In genomic region chr20:58141496-58141895, GRCh38 we compare ENCODE assay signal across 16 cellular contexts.
A peak's percentile ranks its signal among the peaks of the same experiment; 100 is the strongest.
DNase-seq lines count a peak whose midpoint lies in the region; ATAC-seq, FAIRE-seq and TF ChIP-seq lines count a peak whose summit lies in the region.
"Had no signal": no experiment of that assay in that cellular context is flagged by ENCODE, and none has a peak within 500 bp of the region (broad histone marks: within the 10 kb centered on the region; RNA-seq: fewer than 3 reads in every experiment).

No MANE protein-coding gene starts in this region.

- ATAC-seq in RWPE2 (ENCODE audit: low read depth) (no peak), upper lobe of right lung (no peak), HG03442 (IDR thresholded peaks at IDR 0.05; ENCODE audit: unreplicated experiment) (no peak)
- ATAC-seq: Panc1 had no signal

- TF ChIP-seq CTCF in RWPE2 (IDR thresholded peaks at IDR 0.05; ENCODE audit: poor library complexity, severe bottlenecking) (no peak), dorsolateral prefrontal cortex (IDR thresholded peaks at IDR 0.05 in 54 of 56, conservative IDR thresholded peaks at IDR 0.05 in 2 of 56; ENCODE audit: low read depth in 1 of 56, partially characterized antibody in 56 of 56) (no peak), osteocyte (IDR thresholded peaks at IDR 0.05) (no peak), upper lobe of right lung (IDR thresholded peaks at IDR 0.05) (no peak)

- H3K27ac ChIP-seq in RWPE2 (ENCODE audit: poor library complexity, severe bottlenecking), result no peak overlapping the region
- H3K27ac ChIP-seq in dorsolateral prefrontal cortex, result peak overlapping the region in 54 of 59 donors; percentile 7 to 89 (median 70)
- H3K27ac ChIP-seq in upper lobe of right lung, result no peak overlapping the region

- H3K4me3 Mint-ChIP-seq in osteocyte (ENCODE audit: unreplicated experiment), result no peak overlapping the region
- H3K4me3 Mint-ChIP-seq: CD8-positive, alpha-beta memory T cell; HFFc6 had no signal

- peaks cover under 1% of the 10 kb centered on the region for H3K4me1 ChIP-seq in RWPE2 (ENCODE audit: insufficient read depth, poor library complexity, severe bottlenecking)
- no peaks in the 10 kb centered on the region for H3K4me1 ChIP-seq in upper lobe of right lung

- no peak overlapping the region for H3K27ac Mint-ChIP-seq in osteocyte (ENCODE audit: unreplicated experiment)
- H3K27ac Mint-ChIP-seq: CD8-positive, alpha-beta memory T cell; HFFc6 had no signal

- H3K27me3 Mint-ChIP-seq in osteocyte (ENCODE audit: unreplicated experiment), result peaks cover 63% of the 10 kb centered on the region

- H3K36me3 ChIP-seq in RWPE2 (ENCODE audit: low read depth), result no peaks in the 10 kb centered on the region
- H3K36me3 ChIP-seq in upper lobe of right lung, result no peaks in the 10 kb centered on the region

- no peaks in the 10 kb centered on the region for H3K36me3 Mint-ChIP-seq in osteocyte (ENCODE audit: unreplicated experiment)
- H3K36me3 Mint-ChIP-seq: CD8-positive, alpha-beta memory T cell had no signal

- intact Hi-C loops in dorsolateral prefrontal cortex (cut with DNase I) (no loop called here), upper lobe of right lung (cut with DNase I) (no loop called here)

- H3K27me3 ChIP-seq in RWPE2 (ENCODE audit: insufficient read depth, poor library complexity, severe bottlenecking) (peaks cover 3% of the 10 kb centered on the region), dorsolateral prefrontal cortex (peaks cover 0 to 40% (median 5%) of the 10 kb centered on the region in 45 donors), upper lobe of right lung (peaks cover 5% of the 10 kb centered on the region)

- H3K9me3 ChIP-seq in RWPE2 (ENCODE audit: severe bottlenecking) (no peaks in the 10 kb centered on the region), upper lobe of right lung (no peaks in the 10 kb centered on the region)

- H3K4me3 ChIP-seq in RWPE2 (ENCODE audit: severe bottlenecking), result no peak overlapping the region
- no peak overlapping the region for H3K4me3 ChIP-seq in dorsolateral prefrontal cortex
- H3K4me3 ChIP-seq in upper lobe of right lung, result no peak overlapping the region

- no peaks in the 10 kb centered on the region for H3K4me1 Mint-ChIP-seq in osteocyte (ENCODE audit: unreplicated experiment)
- H3K4me1 Mint-ChIP-seq: CD8-positive, alpha-beta memory T cell had no signal

- FAIRE-seq in RCC 7860 (lab: Jason Lieb, UNC), result no peak

- peaks cover 4% of the 10 kb centered on the region for H3K9me3 Mint-ChIP-seq in osteocyte (ENCODE audit: unreplicated experiment)
- H3K9me3 Mint-ChIP-seq: CD8-positive, alpha-beta memory T cell; HFFc6 had no signal

- DNase-seq in RWPE2 (ENCODE audit: low spot score) (peak; percentile 77), dorsolateral prefrontal cortex (peak in 7 of 10 donors; percentile 51 to 88 (median 63)), osteocyte (ENCODE audit: extremely low spot score, unreplicated experiment) (peak; percentile 56), upper lobe of right lung (peak; percentile 21), RCC 7860 (ENCODE audit: low spot score) (no peak)
- no peak for DNase-seq in stimulated activated CD4-positive, alpha-beta T cell treated with anti-CD3 and anti-CD28 coated beads, Interleukin-4, amount 100 ng/mL, for 1 hour
- DNase-seq: CD8-positive, alpha-beta memory T cell; GF-D8; HFFc6; Karpas-422; MM.1S; NCI-H187; NCI-H748 treated with DMSO at 0.1 percent for 48 hours; SIG-M5 had no signal

Comparison
In these comparisons a context has a peak if more than half of its experiments do, and no peak if none do; other contexts are left out.
1. DNase-seq: peak in RWPE2 (single experiment), dorsolateral prefrontal cortex (7 of 10), osteocyte (single experiment) and upper lobe of right lung (single experiment); none in RCC 7860 (single experiment) and stimulated activated CD4-positive, alpha-beta T cell treated with anti-CD3 and anti-CD28 coated beads, Interleukin-4, amount 100 ng/mL, for 1 hour (single experiment).
2. H3K27ac ChIP-seq: peak in dorsolateral prefrontal cortex (54 of 59); none in RWPE2 (single experiment) and upper lobe of right lung (single experiment).